Comparison of ENCODE assay signal across 18 cellular contexts in genomic region chr14:19380137-19380536, GRCh38. TPM values are rescaled to one million over a fixed set of nuclear protein-coding genes. Genes with fewer than 3 reads are reported as not detected.
"Had no signal": no experiment of that assay in that cellular context is flagged by ENCODE, and none has a peak within 500 bp of the region (broad histone marks: within the 10 kb centered on the region; RNA-seq: fewer than 3 reads in every experiment).

No MANE protein-coding gene starts in this region.

RNA-seq across cellular contexts. Expression of gene POTEG, which starts 54.0 kb away (rescaled TPM):
- total RNA-seq: naive thymus-derived CD8-positive, alpha-beta T cell; natural killer cell treated with Interleukin-12 subunit alpha and Interleukin-12 subunit beta and Interleukin-15 and Interleukin-18, amount 100 ng/mL, for 72 hours; neural crest cell; omental fat pad; ovary; posterior vena cava; pulmonary artery endothelial cell; right atrium auricular region; sciatic nerve; smooth muscle cell; stomach; subcutaneous adipose tissue; temporal lobe; thoracic aorta; tibial nerve; upper lobe of left lung; ureter; vagina had no signal
- polyA plus RNA-seq: naive thymus-derived CD8-positive, alpha-beta T cell; ovary; smooth muscle cell; stomach had no signal
